28 cellular contexts compared by ENCODE assay signal in the genomic region with DNA sequence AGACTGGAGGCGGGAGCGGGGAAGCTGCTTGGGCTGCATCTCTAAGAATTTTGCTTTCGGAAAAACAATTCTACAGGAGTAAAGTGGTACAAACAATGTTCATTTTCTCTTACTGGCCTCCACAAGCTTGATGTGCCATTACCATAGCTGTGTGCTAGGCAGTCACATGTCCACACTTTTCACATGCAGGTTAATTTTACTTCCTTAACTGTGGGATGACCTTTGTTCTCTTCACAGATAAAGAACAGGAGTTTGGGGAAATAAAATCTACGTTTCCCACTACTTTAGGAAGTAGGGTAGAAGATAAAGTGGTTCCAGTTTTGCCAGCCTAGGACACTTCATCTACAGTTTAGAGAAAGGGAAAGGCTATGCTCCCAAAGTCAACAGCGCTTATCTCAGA.
"Had no signal": no experiment of that assay in that cellular context is flagged by ENCODE, and none has a peak within 500 bp of the region (broad histone marks: within the 10 kb centered on the region; RNA-seq: fewer than 3 reads in every experiment).

No MANE protein-coding gene starts in this region.

- H3K4me3 ChIP-seq: neural progenitor cell, ovary, psoas muscle, right lobe of liver, sigmoid colon, smooth muscle cell, spleen, stomach, thoracic aorta, thyroid gland, tibial nerve, upper lobe of left lung, vagina had no signal

- H3K79me2 ChIP-seq: parathyroid adenoma had no signal

- ATAC-seq: naive thymus-derived CD8-positive, alpha-beta T cell; natural killer cell treated with Interleukin-12 subunit alpha and Interleukin-12 subunit beta and Interleukin-15 and Interleukin-18, amount 100 ng/mL, for 72 hours; psoas muscle; right cardiac atrium; stimulated activated effector memory CD8-positive, alpha-beta T cell treated with anti-CD3 and anti-CD28 coated beads, Interleukin-12 subunit alpha, Interleukin-12 subunit beta, amount 100 ng/mL, for 72 hours; stimulated activated naive B cell treated with anti-CD40 and anti-IgM and Interleukin-4, amounts not matched to agents 10 μg/mL and 1 μg/mL and 100 μg/mL, for 72 hours had no signal

- H3K4me1 ChIP-seq: neural progenitor cell, parathyroid adenoma, psoas muscle, right lobe of liver, spleen, stomach, thyroid gland, tibial nerve, upper lobe of left lung, vagina had no signal

- H3K9me3 ChIP-seq: ovary, psoas muscle, right lobe of liver, sigmoid colon, spleen, stomach, thoracic aorta, thyroid gland, tibial nerve, upper lobe of left lung, vagina had no signal

- DNase-seq: naive thymus-derived CD8-positive, alpha-beta T cell; occipital lobe; ovary; posterior cingulate gyrus; psoas muscle; right cardiac atrium; right lobe of liver; sigmoid colon; spleen; stimulated activated CD4-positive, alpha-beta T cell treated with anti-CD3 and anti-CD28 coated beads, Interleukin-12 subunit alpha, Interleukin-12 subunit beta, amount 100 ng/mL, for 4 hours; stimulated activated CD4-positive, alpha-beta T cell treated with anti-CD3 and anti-CD28 coated beads, Interleukin-1b, Interleukin-23, amount 100 ng/mL, for 48 hours; stimulated activated CD4-positive, alpha-beta T cell treated with anti-CD3 and anti-CD28 coated beads, Interleukin-2, amount 100 ng/mL, for 48 hours; stimulated activated CD4-positive, alpha-beta T cell treated with anti-CD3 and anti-CD28 coated beads, Interleukin-4, amount 100 ng/mL, for 24 hours; stimulated activated naive B cell treated with anti-CD40 and anti-IgM and Interleukin-4, amounts not matched to agents 10 μg/mL and 1 μg/mL and 100 μg/mL, for 72 hours; stimulated activated naive CD4-positive, alpha-beta T cell treated with Interleukin-2 at 50 U/mL for 16 hours; stomach; thyroid gland; trophoblast cell; upper lobe of left lung had no signal

- H3K4me2 ChIP-seq: neural progenitor cell, smooth muscle cell had no signal

- FAIRE-seq: urothelium cell line had no signal

- H2AFZ ChIP-seq: neural progenitor cell, parathyroid adenoma had no signal

- H3K27me3 ChIP-seq: neural progenitor cell, ovary, right lobe of liver, sigmoid colon, thyroid gland, tibial nerve, upper lobe of left lung, vagina had no signal

- H3K27ac ChIP-seq: neural progenitor cell, ovary, parathyroid adenoma, psoas muscle, right lobe of liver, sigmoid colon, spleen, stomach, thoracic aorta, thyroid gland, tibial nerve, upper lobe of left lung, vagina had no signal

- H3K36me3 ChIP-seq: neural progenitor cell, ovary, right lobe of liver, sigmoid colon, spleen, stomach, thoracic aorta, thyroid gland, tibial nerve, upper lobe of left lung, vagina had no signal
